ENCODE assay signal across 12 cellular contexts in genomic region chr14:60652674-60653387, GRCh38. TPM values are rescaled to one million over a fixed set of nuclear protein-coding genes. Genes with fewer than 3 reads are reported as not detected.
DNase-seq lines count a peak whose midpoint lies in the region; ATAC-seq and TF ChIP-seq lines count a peak whose summit lies in the region.
"Had no signal": no experiment of that assay in that cellular context is flagged by ENCODE, and none has a peak within 500 bp of the region (broad histone marks: within the 10 kb centered on the region; RNA-seq: fewer than 3 reads in every experiment).

No MANE protein-coding gene starts in this region.

- peak overlapping the region in 2 of 4 donors; percentile 82 to 87 for H3K4me3 Mint-ChIP-seq in IgD-negative memory B cell
- peak overlapping the region; percentile 85 to 90 (median 86) for H3K4me3 Mint-ChIP-seq in nephron

- peaks cover 15 to 40% (median 18%) of the 10 kb centered on the region in 3 donors for H3K4me1 Mint-ChIP-seq in IgD-negative memory B cell
- peaks cover 47% of the 10 kb centered on the region for H3K4me1 Mint-ChIP-seq in nephron

- H3K27ac Mint-ChIP-seq in IgD-negative memory B cell (peak overlapping the region; percentile 87 to 97 (median 92)), nephron (peak overlapping the region; percentile 88 to 92 (median 90))

- no peaks in the 10 kb centered on the region for H3K36me3 Mint-ChIP-seq in IgD-negative memory B cell
- H3K36me3 Mint-ChIP-seq in nephron (ENCODE audit: low read depth), result peaks cover 4% of the 10 kb centered on the region

- peaks cover 17% of the 10 kb centered on the region for H3K4me1 ChIP-seq in adipocyte (ENCODE audit: control insufficient read depth, insufficient read depth, low read length)

- no peak overlapping the region for H3K9ac ChIP-seq in adipocyte (ENCODE audit: low read length)

- peak; percentile 50 for DNase-seq in DMS79 (lab: John Stamatoyannopoulos, UW)
- DNase-seq in adipocyte (ENCODE audit: low read depth), result no peak
- DNase-seq in cerebellar cortex (ENCODE audit: low spot score), result no peak
- DNase-seq in CD1c-positive myeloid dendritic cell (ENCODE audit: extremely low spot score), result no peak
- no peak for DNase-seq in NCI-H774 (lab: John Stamatoyannopoulos, UW)
- DNase-seq: amygdala, esophagus squamous epithelium, KG1, tibial artery had no signal

- H3K27me3 Mint-ChIP-seq in IgD-negative memory B cell, result peaks cover 78% of the 10 kb centered on the region
- H3K27me3 Mint-ChIP-seq in nephron (ENCODE audit: low read depth), result peaks cover 98% of the 10 kb centered on the region

- no peak for ATAC-seq in GM21528 (IDR thresholded peaks at IDR 0.05; ENCODE audit: low FRiP score, unreplicated experiment)

- peak overlapping the region; percentile 17 for H3K4me3 ChIP-seq in adipocyte (ENCODE audit: low read length)
- H3K4me3 ChIP-seq: tibial artery had no signal

- H3K9me3 Mint-ChIP-seq in IgD-negative memory B cell, result peaks cover 0 to 24% (median 4%) of the 10 kb centered on the region in 3 donors
- H3K9me3 Mint-ChIP-seq in nephron, result no peaks in the 10 kb centered on the region

- peaks cover 27% of the 10 kb centered on the region for H3K27me3 ChIP-seq in adipocyte (replicated peaks; ENCODE audit: control insufficient read depth, insufficient read depth, low read length)

- no peaks in the 10 kb centered on the region for H3K9me3 ChIP-seq in adipocyte (ENCODE audit: control insufficient read depth, low read length)
- H3K9me3 ChIP-seq: esophagus squamous epithelium, tibial artery had no signal

- H3K36me3 ChIP-seq in adipocyte (ENCODE audit: control insufficient read depth, insufficient read depth, low read length, severe bottlenecking), result no peaks in the 10 kb centered on the region
- H3K36me3 ChIP-seq: esophagus squamous epithelium, tibial artery had no signal

- no peak for TF ChIP-seq CTCF in nephron (IDR thresholded peaks at IDR 0.05; ENCODE audit: unreplicated experiment in 3 of 3)

RNA-seq across cellular contexts. Expression of gene SIX1, which starts 3.6 kb away (rescaled TPM):
- not detected for polyA plus RNA-seq in IgD-negative memory B cell
